Comparison of ENCODE assay signal across 14 cellular contexts in the genomic region with DNA sequence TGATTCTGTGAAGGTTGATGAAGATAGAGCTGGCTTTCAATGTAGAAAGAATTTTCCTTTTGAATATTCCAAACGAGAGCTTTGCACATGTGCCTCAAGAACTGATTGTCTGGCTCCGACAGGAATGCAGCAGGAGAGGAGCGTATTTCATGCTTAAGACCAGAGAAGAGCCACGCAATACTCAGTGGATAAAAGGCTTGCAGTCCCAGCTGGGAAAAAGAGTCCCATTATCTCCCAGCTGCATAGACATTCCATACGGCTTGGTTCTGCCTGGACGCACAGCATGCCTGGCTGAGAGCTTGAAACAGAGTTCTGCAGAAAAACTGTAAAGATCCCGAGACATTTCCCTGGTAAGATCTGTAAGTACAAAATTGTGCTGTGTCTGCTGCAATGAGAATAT. TPM values are rescaled to one million over a fixed set of nuclear protein-coding genes. Genes with fewer than 3 reads are reported as not detected.
DNase-seq lines count a peak whose midpoint lies in the region; ATAC-seq, FAIRE-seq and TF ChIP-seq lines count a peak whose summit lies in the region.
"Had no signal": no experiment of that assay in that cellular context is flagged by ENCODE, and none has a peak within 500 bp of the region (broad histone marks: within the 10 kb centered on the region; RNA-seq: fewer than 3 reads in every experiment).

CNTN6 (plus strand) TSS at position 254 of the 400 bp plus-strand sequence. CDS start 54,985 bp downstream, outside the sequence.

- FAIRE-seq in GM19239 (lab: Jason Lieb, UNC) = no peak

- no peaks in the 10 kb centered on the region for H4K20me1 ChIP-seq in fibroblast of lung (ENCODE audit: control insufficient read depth, extremely low read depth, insufficient read depth, low read length)
- no peaks in the 10 kb centered on the region for H4K20me1 ChIP-seq in neural cell (ENCODE audit: insufficient read depth)

- peak; percentile 4 for DNase-seq in AG20443 (ENCODE audit: low spot score)
- peak; percentile 55 for DNase-seq in NCI-H524 treated with DMSO at 0.1 percent for 48 hours (lab: John Stamatoyannopoulos, UW)
- DNase-seq in fibroblast of lung (ENCODE audit: low read depth in 2 of 2) = peak; percentile 9 to 58
- no peak for DNase-seq in GM10266 (ENCODE audit: extremely low spot score)
- no peak for DNase-seq in GM19239 (ENCODE audit: insufficient read length, low spot score)
- no peak for DNase-seq in NCI-H1930 (lab: John Stamatoyannopoulos, UW)
- DNase-seq: activated CD4-positive, alpha-beta T cell treated with anti-CD3 and anti-CD28 coated beads, Interleukin-2, amount 10 ng/mL, durations not matched to agents 7 days and 5 days; AML-193; naive thymus-derived CD8-positive, alpha-beta T cell; NCI-H146; T-cell had no signal

- H2AFZ ChIP-seq in fibroblast of lung (ENCODE audit: low read length) = no peak within 1 kb of the TSS
- peak within 1 kb of the TSS; percentile 37 for H2AFZ ChIP-seq in neural cell (ENCODE audit: low read depth, low read length)

- no peak within 1 kb of the TSS for H3K9ac ChIP-seq in fibroblast of lung (ENCODE audit: insufficient read depth, low read length)
- peak within 1 kb of the TSS; percentile 47 for H3K9ac ChIP-seq in neural cell (ENCODE audit: low read length)

- H3K4me1 ChIP-seq in fibroblast of lung (ENCODE audit: control insufficient read depth, extremely low read depth, insufficient read depth, low read length) = no peaks in the 10 kb centered on the region
- H3K4me1 ChIP-seq: esophagus muscularis mucosa had no signal

- H3K27ac ChIP-seq in fibroblast of lung (ENCODE audit: insufficient read depth, low read length) (no peak within 1 kb of the TSS), neural cell (ENCODE audit: low read length) (peak within 1 kb of the TSS; percentile 59)
- H3K27ac ChIP-seq: esophagus muscularis mucosa had no signal

- H3K4me3 ChIP-seq in fibroblast of lung (replicated peaks in 1 of 4; ENCODE audit: control extremely low read depth in 1 of 4, insufficient read depth in 1 of 4, low read depth in 3 of 4, low read length in 4 of 4) = no peak within 1 kb of the TSS
- peak within 1 kb of the TSS; percentile 58 for H3K4me3 ChIP-seq in neural cell (ENCODE audit: low read length)
- H3K4me3 ChIP-seq: esophagus muscularis mucosa had no signal

- TF ChIP-seq RAD21 in neural cell (conservative IDR thresholded peaks at IDR 0.05) = peak; percentile 43

- H3K27me3 ChIP-seq in fibroblast of lung (ENCODE audit: control insufficient read depth, insufficient read depth, low read length) (no peaks in the 10 kb centered on the region), neural cell (ENCODE audit: insufficient read depth, low read depth, low read length) (no peaks in the 10 kb centered on the region)
- H3K27me3 ChIP-seq: esophagus muscularis mucosa had no signal

- ATAC-seq in HG02571 (IDR thresholded peaks at IDR 0.05; ENCODE audit: unreplicated experiment) = no peak
- ATAC-seq: naive thymus-derived CD8-positive, alpha-beta T cell; T-cell had no signal

- TF ChIP-seq CTCF in fibroblast of lung (conservative IDR thresholded peaks at IDR 0.05 in 1 of 2, IDR thresholded peaks at IDR 0.05 in 1 of 2; ENCODE audit: low read depth in 1 of 2, low read length in 2 of 2) (no peak), neural cell (IDR thresholded peaks at IDR 0.05; ENCODE audit: poor library complexity, severe bottlenecking) (no peak), GM10266 (IDR thresholded peaks at IDR 0.05; ENCODE audit: control insufficient read depth, insufficient read depth, low read depth, missing control alignments) (no peak)

- H3K36me3 ChIP-seq in fibroblast of lung (ENCODE audit: control insufficient read depth, insufficient read depth, low read length) = no peaks in the 10 kb centered on the region
- H3K36me3 ChIP-seq in neural cell (ENCODE audit: insufficient read depth, low read length) = no peaks in the 10 kb centered on the region
- H3K36me3 ChIP-seq: esophagus muscularis mucosa had no signal

- H3F3A ChIP-seq in neural cell (ENCODE audit: insufficient read depth, low read length, poor library complexity, severe bottlenecking) = peaks cover 3% of the 10 kb centered on the region

- H3K9me3 ChIP-seq in fibroblast of lung (ENCODE audit: control insufficient read depth, insufficient read depth, low read depth, low read length) (no peaks in the 10 kb centered on the region), neural cell (ENCODE audit: low read length) (no peaks in the 10 kb centered on the region)
- H3K9me3 ChIP-seq: esophagus muscularis mucosa had no signal

- H3K79me2 ChIP-seq in fibroblast of lung (ENCODE audit: control insufficient read depth, insufficient read depth, low read length) (no peaks in the 10 kb centered on the region), neural cell (replicated peaks; ENCODE audit: insufficient read depth, low read length) (no peaks in the 10 kb centered on the region)

- TF ChIP-seq EP300 in neural cell (conservative IDR thresholded peaks at IDR 0.05; ENCODE audit: poor library complexity, severe bottlenecking) = no peak

- H3K4me2 ChIP-seq in fibroblast of lung (ENCODE audit: extremely low read depth, insufficient read depth, low read length) (no peak within 1 kb of the TSS), neural cell (ENCODE audit: low read length) (peak within 1 kb of the TSS; percentile 63)

- H3K9me2 ChIP-seq in neural cell (ENCODE audit: insufficient read depth, low read length) = no peaks in the 10 kb centered on the region

TF ChIP-seq in neural cell, 6 proteins besides CTCF, POLR2A, EP300 and RAD21:
- peak; percentile 29 for TF ChIP-seq SMC3 (conservative IDR thresholded peaks at IDR 0.05; ENCODE audit: poor library complexity)
- peak; percentile 36 for TF ChIP-seq POLR2AphosphoS5 (IDR thresholded peaks at IDR 0.05)
- no peak for TF ChIP-seq TAF1 (IDR thresholded peaks at IDR 0.05; ENCODE audit: low read depth)
- no peak for TF ChIP-seq MXI1 (conservative IDR thresholded peaks at IDR 0.05; ENCODE audit: poor library complexity, severe bottlenecking)
- no peak for TF ChIP-seq EZH2 (IDR thresholded peaks at IDR 0.05; ENCODE audit: borderline replicate concordance, insufficient read depth, low read length, poor library complexity, severe bottlenecking)
- TF ChIP-seq, protein P1, sequence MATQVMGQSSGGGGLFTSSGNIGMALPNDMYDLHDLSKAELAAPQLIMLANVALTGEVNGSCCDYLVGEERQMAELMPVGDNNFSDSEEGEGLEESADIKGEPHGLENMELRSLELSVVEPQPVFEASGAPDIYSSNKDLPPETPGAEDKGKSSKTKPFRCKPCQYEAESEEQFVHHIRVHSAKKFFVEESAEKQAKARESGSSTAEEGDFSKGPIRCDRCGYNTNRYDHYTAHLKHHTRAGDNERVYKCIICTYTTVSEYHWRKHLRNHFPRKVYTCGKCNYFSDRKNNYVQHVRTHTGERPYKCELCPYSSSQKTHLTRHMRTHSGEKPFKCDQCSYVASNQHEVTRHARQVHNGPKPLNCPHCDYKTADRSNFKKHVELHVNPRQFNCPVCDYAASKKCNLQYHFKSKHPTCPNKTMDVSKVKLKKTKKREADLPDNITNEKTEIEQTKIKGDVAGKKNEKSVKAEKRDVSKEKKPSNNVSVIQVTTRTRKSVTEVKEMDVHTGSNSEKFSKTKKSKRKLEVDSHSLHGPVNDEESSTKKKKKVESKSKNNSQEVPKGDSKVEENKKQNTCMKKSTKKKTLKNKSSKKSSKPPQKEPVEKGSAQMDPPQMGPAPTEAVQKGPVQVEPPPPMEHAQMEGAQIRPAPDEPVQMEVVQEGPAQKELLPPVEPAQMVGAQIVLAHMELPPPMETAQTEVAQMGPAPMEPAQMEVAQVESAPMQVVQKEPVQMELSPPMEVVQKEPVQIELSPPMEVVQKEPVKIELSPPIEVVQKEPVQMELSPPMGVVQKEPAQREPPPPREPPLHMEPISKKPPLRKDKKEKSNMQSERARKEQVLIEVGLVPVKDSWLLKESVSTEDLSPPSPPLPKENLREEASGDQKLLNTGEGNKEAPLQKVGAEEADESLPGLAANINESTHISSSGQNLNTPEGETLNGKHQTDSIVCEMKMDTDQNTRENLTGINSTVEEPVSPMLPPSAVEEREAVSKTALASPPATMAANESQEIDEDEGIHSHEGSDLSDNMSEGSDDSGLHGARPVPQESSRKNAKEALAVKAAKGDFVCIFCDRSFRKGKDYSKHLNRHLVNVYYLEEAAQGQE (IDR thresholded peaks at IDR 0.05; ENCODE audit: borderline replicate concordance) = peak; percentile 94

RNA-seq across cellular contexts. Expression of gene CNTN6, which starts in this region (rescaled TPM):
- total RNA-seq in fibroblast of lung = not detected in 2 replicates
- polyA plus RNA-seq in fibroblast of lung (not detected in 2 replicates), neural cell (1.7 and 1.8 TPM in 2 replicates)
- not detected in 2 replicates for polyA plus RNA-seq in fibroblast of lung (2012)
- polyA minus RNA-seq in fibroblast of lung (ENCODE audit: low replicate concordance) (not detected in 2 replicates), neural cell (5.8 and 8.2 TPM in 2 replicates)
- total RNA-seq: activated CD4-positive, alpha-beta T cell treated with anti-CD3 and anti-CD28 coated beads, Interleukin-2, amount 10 ng/mL, durations not matched to agents 7 days and 5 days; naive thymus-derived CD8-positive, alpha-beta T cell; T-cell had no signal
- polyA plus RNA-seq: naive thymus-derived CD8-positive, alpha-beta T cell had no signal

Comparison
In these comparisons a context has a peak if more than half of its experiments do, and no peak if none do; other contexts are left out.
1. Peak in DNase-seq in fibroblast of lung; RNA of the gene not detected or under 1 TPM.
2. DNase-seq: peak in AG20443 (single experiment) and NCI-H524 treated with DMSO at 0.1 percent for 48 hours (single experiment); none in GM10266 (single experiment), GM19239 (single experiment) and NCI-H1930 (0 of 2).